ENCODE assay signal across 8 cellular contexts in genomic region chr9:93304574-93305496, GRCh38.
DNase-seq lines count a peak whose midpoint lies in the region; ATAC-seq and TF ChIP-seq lines count a peak whose summit lies in the region.

No MANE protein-coding gene starts in this region.

- no peak overlapping the region for H3K27ac Mint-ChIP-seq in GM23338
- no peak overlapping the region for H3K27ac Mint-ChIP-seq in stimulated activated memory B cell treated with anti-CD40 and anti-IgM and Interleukin-4, amounts not matched to agents 10 μg/mL and 1 μg/mL and 100 μg/mL, for 72 hours

- DNase-seq in GM23338 (ENCODE audit: low spot score) (peak; percentile 88), RWPE2 (ENCODE audit: low spot score) (no peak), esophagus muscularis mucosa (ENCODE audit: extremely low spot score) (no peak), mucosa of gallbladder (ENCODE audit: low spot score) (peak; percentile 32), NCI-H187 treated with DMSO at 0.1 percent for 48 hours (lab: John Stamatoyannopoulos, UW) (no peak)

- H3K9me3 Mint-ChIP-seq in GM23338 = no peaks in the 10 kb centered on the region
- H3K9me3 Mint-ChIP-seq in stimulated activated memory B cell treated with anti-CD40 and anti-IgM and Interleukin-4, amounts not matched to agents 10 μg/mL and 1 μg/mL and 100 μg/mL, for 72 hours = no peaks in the 10 kb centered on the region

- no peak overlapping the region for H3K4me3 Mint-ChIP-seq in GM23338
- no peak overlapping the region for H3K4me3 Mint-ChIP-seq in stimulated activated memory B cell treated with anti-CD40 and anti-IgM and Interleukin-4, amounts not matched to agents 10 μg/mL and 1 μg/mL and 100 μg/mL, for 72 hours

- H3K27ac ChIP-seq in C4-2B (no peak overlapping the region), GM23338 (ENCODE audit: low read depth) (no peak overlapping the region; the same call in 1 of the 2 replicates), RWPE2 (ENCODE audit: poor library complexity, severe bottlenecking) (no peak overlapping the region), esophagus muscularis mucosa (replicated peaks in 1 of 4) (peak overlapping the region in 1 of 4 donors; percentile 27)

- H3K27me3 ChIP-seq in GM23338 (ENCODE audit: insufficient read depth) (no peaks in the 10 kb centered on the region), RWPE2 (ENCODE audit: insufficient read depth, poor library complexity, severe bottlenecking) (no peaks in the 10 kb centered on the region), esophagus muscularis mucosa (no peaks in the 10 kb centered on the region)

- H3K4me3 ChIP-seq in GM23338 = no peak overlapping the region
- H3K4me3 ChIP-seq in RWPE2 (ENCODE audit: severe bottlenecking) = no peak overlapping the region
- H3K4me3 ChIP-seq in esophagus muscularis mucosa = no peak overlapping the region

- no peaks in the 10 kb centered on the region for H3K9me3 ChIP-seq in RWPE2 (ENCODE audit: severe bottlenecking)
- no peaks in the 10 kb centered on the region for H3K9me3 ChIP-seq in esophagus muscularis mucosa

- 53% methylated on average over 13 of the region's 17 CpGs for WGBS in esophagus muscularis mucosa

- H3K4me1 Mint-ChIP-seq in GM23338 = peaks cover 11% of the 10 kb centered on the region
- H3K4me1 Mint-ChIP-seq in stimulated activated memory B cell treated with anti-CD40 and anti-IgM and Interleukin-4, amounts not matched to agents 10 μg/mL and 1 μg/mL and 100 μg/mL, for 72 hours = peaks cover 9% of the 10 kb centered on the region

- no peaks in the 10 kb centered on the region for H4K20me1 ChIP-seq in GM23338 (replicated peaks; ENCODE audit: insufficient read depth)

- no peak for TF ChIP-seq EP300 in esophagus muscularis mucosa (IDR thresholded peaks at IDR 0.05)

- no peaks in the 10 kb centered on the region; the same call in 2 of the 3 replicates for H3K36me3 Mint-ChIP-seq in GM23338 (ENCODE audit: low read depth)
- no peaks in the 10 kb centered on the region for H3K36me3 Mint-ChIP-seq in stimulated activated memory B cell treated with anti-CD40 and anti-IgM and Interleukin-4, amounts not matched to agents 10 μg/mL and 1 μg/mL and 100 μg/mL, for 72 hours

- H2AFZ ChIP-seq in GM23338 = no peak overlapping the region

- no peaks in the 10 kb centered on the region for H3K79me2 ChIP-seq in GM23338 (replicated peaks; ENCODE audit: insufficient read depth)

- peaks cover 3% of the 10 kb centered on the region; the same call in 1 of the 2 replicates for H3F3A ChIP-seq in GM23338 (replicated peaks; ENCODE audit: low read depth)

- peak; percentile 67 for TF ChIP-seq CTCF in C4-2B (conservative IDR thresholded peaks at IDR 0.05)
- TF ChIP-seq CTCF in GM23338 (conservative IDR thresholded peaks at IDR 0.05; ENCODE audit: low read depth in 2 of 2) = peak; percentile 64 to 85
- peak; percentile 74 for TF ChIP-seq CTCF in RWPE2 (IDR thresholded peaks at IDR 0.05; ENCODE audit: poor library complexity, severe bottlenecking)
- peak; percentile 51 to 64 (median 63) for TF ChIP-seq CTCF in esophagus muscularis mucosa (IDR thresholded peaks at IDR 0.05)

- TF ChIP-seq POLR2A in esophagus muscularis mucosa (IDR thresholded peaks at IDR 0.05; ENCODE audit: low read depth) = no peak

- no peaks in the 10 kb centered on the region for H3K9me2 ChIP-seq in GM23338 (ENCODE audit: insufficient read depth)

- peak; percentile 81 for ATAC-seq in GM23338
- peak; percentile 76 for ATAC-seq in RWPE2 (ENCODE audit: low read depth)
- no peak for ATAC-seq in stimulated activated memory B cell treated with anti-CD40 and anti-IgM and Interleukin-4, amounts not matched to agents 10 μg/mL and 1 μg/mL and 100 μg/mL, for 72 hours
- no peak for ATAC-seq in HG02759 (IDR thresholded peaks at IDR 0.05; ENCODE audit: unreplicated experiment)

- no peaks in the 10 kb centered on the region for H3K36me3 ChIP-seq in GM23338 (ENCODE audit: insufficient read depth)
- H3K36me3 ChIP-seq in RWPE2 (ENCODE audit: low read depth) = no peaks in the 10 kb centered on the region
- peaks cover 0 to 30% (median 14%) of the 10 kb centered on the region in 4 donors for H3K36me3 ChIP-seq in esophagus muscularis mucosa

- intact Hi-C loops in esophagus muscularis mucosa (cut with DNase I) = loop anchor here (10.0 kb wide), 1 partner anchor 300 kb away; no protein-coding TSS in a partner anchor

- peaks cover 4% of the 10 kb centered on the region; the same call in 1 of the 2 replicates for H3K4me1 ChIP-seq in GM23338 (ENCODE audit: insufficient read depth)
- H3K4me1 ChIP-seq in RWPE2 (ENCODE audit: insufficient read depth, poor library complexity, severe bottlenecking) = no peaks in the 10 kb centered on the region
- peaks cover 0 to 31% (median 19%) of the 10 kb centered on the region in 4 donors for H3K4me1 ChIP-seq in esophagus muscularis mucosa

- H3K27me3 Mint-ChIP-seq in GM23338 (ENCODE audit: insufficient read depth, low read depth, poor library complexity) = peaks cover 8% of the 10 kb centered on the region
- no peaks in the 10 kb centered on the region for H3K27me3 Mint-ChIP-seq in stimulated activated memory B cell treated with anti-CD40 and anti-IgM and Interleukin-4, amounts not matched to agents 10 μg/mL and 1 μg/mL and 100 μg/mL, for 72 hours

- H3K4me2 ChIP-seq in GM23338 = no peak overlapping the region

TF ChIP-seq in GM23338, 12 proteins besides CTCF, POLR2A, EP300 and RAD21 (continues in another document):
- no peak for TF ChIP-seq ETS1 (IDR thresholded peaks at IDR 0.05)
- TF ChIP-seq STAT1 (IDR thresholded peaks at IDR 0.05; ENCODE audit: unreplicated experiment) = no peak
- no peak for TF ChIP-seq POLR2AphosphoS5 (IDR thresholded peaks at IDR 0.05; ENCODE audit: low read depth)
- no peak for TF ChIP-seq CREB1 (CRISPR knock-in tag; IDR thresholded peaks at IDR 0.05; ENCODE audit: low read depth)
- TF ChIP-seq ZNF114 (CRISPR knock-in tag; IDR thresholded peaks at IDR 0.05) = no peak
- TF ChIP-seq JUNB (IDR thresholded peaks at IDR 0.05; ENCODE audit: unreplicated experiment) = no peak
- TF ChIP-seq ZNF331 (CRISPR knock-in tag; IDR thresholded peaks at IDR 0.05; ENCODE audit: low read depth) = no peak

Comparison
In these comparisons a context has a peak if more than half of its experiments do, and no peak if none do; other contexts are left out.
1. ATAC-seq: peak in GM23338 (single experiment) and RWPE2 (single experiment); none in stimulated activated memory B cell treated with anti-CD40 and anti-IgM and Interleukin-4, amounts not matched to agents 10 μg/mL and 1 μg/mL and 100 μg/mL, for 72 hours (single experiment) and HG02759 (single experiment).
2. DNase-seq: peak in GM23338 (single experiment) and mucosa of gallbladder (single experiment); none in RWPE2 (single experiment), esophagus muscularis mucosa (single experiment) and NCI-H187 treated with DMSO at 0.1 percent for 48 hours (single experiment).
3. Peak in every context shown above with its lines, with median percentiles within 50 percentile points of each other: CTCF ChIP-seq.